In the genomic region with DNA sequence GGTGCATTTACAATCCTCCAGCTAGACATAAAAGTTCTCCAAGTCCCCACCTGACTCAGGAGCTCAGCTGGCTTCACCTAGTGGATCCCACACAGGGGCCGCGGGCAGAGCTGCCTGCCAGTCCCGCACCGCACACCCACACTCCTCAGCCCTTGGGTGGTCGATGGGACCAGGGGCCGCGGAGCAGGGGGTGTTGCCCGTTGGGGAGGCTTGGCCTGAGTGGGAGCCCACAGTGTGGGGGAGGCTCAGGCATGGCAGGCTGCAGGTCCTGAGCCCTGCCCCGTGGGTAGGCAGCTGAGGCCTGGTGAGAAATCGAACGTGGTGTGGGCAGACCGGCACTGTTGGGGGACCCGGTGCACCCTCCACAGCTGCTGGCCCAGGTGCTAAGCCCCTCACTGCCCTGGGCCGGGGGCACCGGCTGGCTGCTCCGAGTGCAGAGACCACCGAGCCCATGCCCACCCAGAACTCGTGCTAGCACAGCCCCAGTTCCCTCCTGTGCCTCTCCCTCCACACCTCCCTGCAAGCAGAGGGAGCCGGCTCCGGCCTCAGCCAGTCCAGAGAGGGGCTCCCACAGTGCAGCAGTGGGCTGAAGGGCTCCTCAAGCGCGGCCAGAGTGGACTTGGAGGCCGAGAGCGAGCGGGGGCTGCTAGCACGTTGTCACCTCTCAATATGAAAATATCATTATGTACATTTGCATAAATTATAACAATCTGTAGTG, we compare ENCODE assay signal across 26 cellular contexts.
"Had no signal": no experiment of that assay in that cellular context is flagged by ENCODE, and none has a peak within 500 bp of the region (broad histone marks: within the 10 kb centered on the region; RNA-seq: fewer than 3 reads in every experiment).

No MANE protein-coding gene starts in this region.

- DNase-seq: dermis blood vessel endothelial cell; effector memory CD4-positive, alpha-beta T cell; foreskin keratinocyte; left cardiac atrium; mesendoderm; midbrain; naive thymus-derived CD4-positive, alpha-beta T cell; nucleus accumbens; stimulated activated CD4-positive, alpha-beta T cell treated with anti-CD3 and anti-CD28 coated beads, Interleukin-15, amount 100 ng/mL, for 24 hours; stimulated activated CD4-positive, alpha-beta T cell treated with anti-CD3 and anti-CD28 coated beads, Interleukin-2, amount 100 ng/mL, for 48 hours; stimulated activated naive CD4-positive, alpha-beta T cell; substantia nigra; testis; tibial artery had no signal

- H3K4me3 ChIP-seq: coronary artery, esophagus muscularis mucosa, gastroesophageal sphincter, heart left ventricle, hepatocyte, left lung, neural progenitor cell, prostate gland, right atrium auricular region, testis, tibial artery had no signal

- H3K9me3 Mint-ChIP-seq: neural progenitor cell, type B pancreatic cell had no signal

- H3K27me3 Mint-ChIP-seq: type B pancreatic cell had no signal

- H3K27me3 ChIP-seq: esophagus muscularis mucosa, foreskin keratinocyte, gastroesophageal sphincter, heart left ventricle, hepatocyte, left lung, neural progenitor cell, right atrium auricular region, testis, tibial artery had no signal

- H3K4me1 ChIP-seq: esophagus muscularis mucosa, foreskin keratinocyte, gastroesophageal sphincter, heart left ventricle, left lung, neural progenitor cell, prostate gland, right atrium auricular region, testis, tibial artery had no signal

- H3K4me3 Mint-ChIP-seq: naive thymus-derived CD4-positive, alpha-beta T cell; nephron; neural progenitor cell; type B pancreatic cell had no signal

- H3K27ac Mint-ChIP-seq: naive thymus-derived CD4-positive, alpha-beta T cell; nephron; neural progenitor cell; type B pancreatic cell had no signal

- H3K4me1 Mint-ChIP-seq: naive thymus-derived CD4-positive, alpha-beta T cell; nephron had no signal

- H3K79me2 ChIP-seq: hepatocyte had no signal

- H2AFZ ChIP-seq: hepatocyte, neural progenitor cell had no signal

- H3K36me3 Mint-ChIP-seq: type B pancreatic cell had no signal

- H3K36me3 ChIP-seq: neural progenitor cell, prostate gland, right atrium auricular region had no signal

- ATAC-seq: foreskin keratinocyte; gastroesophageal sphincter; left cardiac atrium; left lung; naive thymus-derived CD4-positive, alpha-beta T cell; sciatic nerve had no signal

- H3K4me2 ChIP-seq: hepatocyte, neural progenitor cell had no signal

- H3K9ac ChIP-seq: neural progenitor cell had no signal

- H3K27ac ChIP-seq: coronary artery, esophagus muscularis mucosa, foreskin keratinocyte, gastroesophageal sphincter, heart left ventricle, hepatocyte, left lung, neural progenitor cell, prostate gland, right atrium auricular region, testis, tibial artery had no signal

- H3K9me3 ChIP-seq: esophagus muscularis mucosa, gastroesophageal sphincter, heart left ventricle, prostate gland, right atrium auricular region, testis, tibial artery had no signal
